ENCODE assay signal across 8 cellular contexts in genomic region chr7:2209146-2209960, GRCh38. TPM values are rescaled to one million over a fixed set of nuclear protein-coding genes. Genes with fewer than 3 reads are reported as not detected.
A peak's percentile ranks its signal among the peaks of the same experiment; 100 is the strongest.
DNase-seq lines count a peak whose midpoint lies in the region; ATAC-seq, FAIRE-seq and TF ChIP-seq lines count a peak whose summit lies in the region.

No MANE protein-coding gene starts in this region.

- peak; percentile 69 for TF ChIP-seq RAD21 in Ishikawa (IDR thresholded peaks at IDR 0.05; ENCODE audit: low read depth)

- FAIRE-seq in GM19239 (lab: Jason Lieb, UNC) = no peak

- H3K27ac ChIP-seq in CD8-positive, alpha-beta memory T cell (ENCODE audit: low read depth, low read length) = no peak overlapping the region

- H3K4me1 Mint-ChIP-seq in CD8-positive, alpha-beta memory T cell = peaks cover 0 to 3% (median 3%) of the 10 kb centered on the region in 3 donors
- peaks cover 9% of the 10 kb centered on the region for H3K4me1 Mint-ChIP-seq in T-helper 17 cell

- no peaks in the 10 kb centered on the region for H3K27me3 Mint-ChIP-seq in CD8-positive, alpha-beta memory T cell
- H3K27me3 Mint-ChIP-seq in T-helper 17 cell = no peaks in the 10 kb centered on the region

- H3K27ac Mint-ChIP-seq in CD8-positive, alpha-beta memory T cell = peak overlapping the region in 1 of 8 donors; percentile 77
- peak overlapping the region; percentile 72 for H3K27ac Mint-ChIP-seq in T-helper 17 cell

- POLR2A ChIA-PET in CD8-positive, alpha-beta memory T cell (lab: Charles Lee) = no interaction called here

- H3K4me1 ChIP-seq in CD8-positive, alpha-beta memory T cell (ENCODE audit: insufficient read depth, low read length) = no peaks in the 10 kb centered on the region

- no peak for TF ChIP-seq EP300 in Ishikawa (IDR thresholded peaks at IDR 0.05; ENCODE audit: borderline replicate concordance)

- no peaks in the 10 kb centered on the region for H3K9me3 ChIP-seq in CD8-positive, alpha-beta memory T cell (ENCODE audit: low read length)
- no peaks in the 10 kb centered on the region for H3K9me3 ChIP-seq in T-helper 17 cell (ENCODE audit: control insufficient read depth, low read length, poor library complexity, severe bottlenecking)

- H3K4me3 ChIP-seq in CD8-positive, alpha-beta memory T cell (ENCODE audit: low read length) = no peak overlapping the region

- H3K36me3 ChIP-seq in CD8-positive, alpha-beta memory T cell (ENCODE audit: insufficient read depth, low read length) = no peaks in the 10 kb centered on the region

- no peaks in the 10 kb centered on the region for H3K27me3 ChIP-seq in CD8-positive, alpha-beta memory T cell (ENCODE audit: insufficient read depth, low read length, poor library complexity, severe bottlenecking)

- no peaks in the 10 kb centered on the region for H3K9me3 Mint-ChIP-seq in CD8-positive, alpha-beta memory T cell

- H3K4me3 Mint-ChIP-seq in CD8-positive, alpha-beta memory T cell = no peak overlapping the region
- no peak overlapping the region for H3K4me3 Mint-ChIP-seq in T-helper 17 cell

- H3K36me3 Mint-ChIP-seq in CD8-positive, alpha-beta memory T cell = peaks cover 12 to 71% (median 23%) of the 10 kb centered on the region in 3 donors
- peaks cover 13% of the 10 kb centered on the region for H3K36me3 Mint-ChIP-seq in T-helper 17 cell (ENCODE audit: low read depth)

- peak; percentile 28 to 59 (median 29) for DNase-seq in CD8-positive, alpha-beta memory T cell
- DNase-seq in GM19239 (ENCODE audit: insufficient read length, low spot score) (peak; percentile 82), T-helper 17 cell (peak in 2 of 3 donors; percentile 19 to 23), brain pericyte (ENCODE audit: low read depth, low spot score) (peak; percentile 47), inferior parietal cortex (ENCODE audit: extremely low spot score) (peak; percentile 67)
- DNase-seq in stimulated activated CD4-positive, alpha-beta T cell treated with anti-CD3 and anti-CD28 coated beads, Interleukin-1b, Interleukin-23, amount 100 ng/mL, for 24 hours (ENCODE audit: low read depth in 4 of 4, low spot score in 1 of 4) = peak in 3 of 4 experiments; percentile 21 to 30 (median 22)

- peak; percentile 60 for ATAC-seq in T-helper 17 cell
- no peak for ATAC-seq in GM21526 (IDR thresholded peaks at IDR 0.05; ENCODE audit: low FRiP score, unreplicated experiment)

- CTCF ChIA-PET in CD8-positive, alpha-beta memory T cell (lab: Charles Lee) = no interaction called here

TF ChIP-seq in Ishikawa, 13 proteins besides CTCF, POLR2A, EP300 and RAD21:
- TF ChIP-seq CEBPB (IDR thresholded peaks at IDR 0.05) (no peak), YY1 (IDR thresholded peaks at IDR 0.05; ENCODE audit: low read depth) (no peak), EGR1 (IDR thresholded peaks at IDR 0.05) (no peak), REST (IDR thresholded peaks at IDR 0.05; ENCODE audit: low read depth) (no peak), NFIC (IDR thresholded peaks at IDR 0.05) (no peak), FOXM1 (IDR thresholded peaks at IDR 0.05; ENCODE audit: borderline replicate concordance, low read depth) (no peak), TCF12 (IDR thresholded peaks at IDR 0.05; ENCODE audit: low read depth) (no peak), MAX (IDR thresholded peaks at IDR 0.05) (no peak), TAF1 (IDR thresholded peaks at IDR 0.05; ENCODE audit: low read depth) (no peak), CREB1 (IDR thresholded peaks at IDR 0.05; ENCODE audit: low read depth) (no peak), ZBTB7A (IDR thresholded peaks at IDR 0.05; ENCODE audit: low read depth) (no peak), TEAD4 (IDR thresholded peaks at IDR 0.05) (no peak)

RNA-seq across cellular contexts. Expression of gene MAD1L1, which starts 23.4 kb away (rescaled TPM):
- 10 to 100 TPM; 43.6 to 47.3 TPM for total RNA-seq in CD8-positive, alpha-beta memory T cell
- polyA plus RNA-seq in CD8-positive, alpha-beta memory T cell = 185 TPM
- total RNA-seq in T-helper 17 cell = 100 to 1,000 TPM in 1 of 2 donors, 10 to 100 TPM in 1; 81.3 to 115 TPM

RNA-seq across cellular contexts. Expression of gene MRM2, which starts 32.7 kb away (rescaled TPM):
- 10 to 100 TPM; 51.6 to 54.2 TPM for total RNA-seq in CD8-positive, alpha-beta memory T cell
- polyA plus RNA-seq in CD8-positive, alpha-beta memory T cell = 35.6 TPM
- total RNA-seq in T-helper 17 cell = 1 to 10 TPM; 4.1 to 4.2 TPM

RNA-seq across cellular contexts. Expression of gene NUDT1, which starts 32.7 kb away (rescaled TPM):
- 10 to 100 TPM; 83.1 to 89.8 TPM for total RNA-seq in CD8-positive, alpha-beta memory T cell
- polyA plus RNA-seq in CD8-positive, alpha-beta memory T cell = 52.7 TPM
- 10 to 100 TPM; 12.7 to 16.2 TPM for total RNA-seq in T-helper 17 cell

Comparison
In these comparisons a context has a peak if more than half of its experiments do, and no peak if none do; other contexts are left out.
1. DNase-seq: peak in every context shown above with its lines; median percentile 82 in GM19239; 67 in inferior parietal cortex; 47 in brain pericyte; 29 in CD8-positive, alpha-beta memory T cell; 22 in stimulated activated CD4-positive, alpha-beta T cell treated with anti-CD3 and anti-CD28 coated beads, Interleukin-1b, Interleukin-23, amount 100 ng/mL, for 24 hours; 21 in T-helper 17 cell.
2. RNA of gene MRM2, which starts 32.7 kb away (total RNA-seq): 51.6 to 54.2 TPM in CD8-positive, alpha-beta memory T cell; 4.1 to 4.2 TPM in T-helper 17 cell; every median in the first group is over 10 times any median in the second.
3. RNA of gene NUDT1, which starts 32.7 kb away (total RNA-seq): 83.1 to 89.8 TPM in CD8-positive, alpha-beta memory T cell; 12.7 to 16.2 TPM in T-helper 17 cell; every median in the first group is over 4 times any median in the second.